27 cellular contexts compared by ENCODE assay signal in the genomic region with DNA sequence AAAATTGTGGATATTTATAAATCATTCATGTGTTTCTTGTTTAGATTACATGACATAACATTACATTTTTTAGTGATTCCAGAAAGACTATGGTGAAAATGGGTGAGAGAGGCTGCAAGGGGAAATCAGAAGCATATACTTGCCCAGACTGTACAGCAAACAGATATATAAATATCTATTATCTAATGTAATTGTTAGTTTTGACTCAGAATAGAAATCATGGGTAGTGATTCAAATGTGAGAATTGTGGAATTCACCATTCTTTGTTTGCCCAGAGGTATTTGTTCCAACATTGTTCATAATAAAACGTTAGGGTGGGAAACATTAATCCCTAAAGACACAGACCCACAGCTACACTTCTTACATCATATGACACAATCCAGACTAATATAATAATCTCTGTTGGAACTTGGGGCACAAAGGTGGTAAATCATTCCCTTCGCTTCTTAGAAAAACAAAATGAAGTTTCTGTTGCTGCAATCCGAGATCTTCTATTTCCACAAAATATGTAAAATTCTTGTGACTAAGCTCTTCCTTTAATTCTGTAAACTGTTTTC.
DNase-seq lines count a peak whose midpoint lies in the region; ATAC-seq, FAIRE-seq and TF ChIP-seq lines count a peak whose summit lies in the region.
"Had no signal": no experiment of that assay in that cellular context is flagged by ENCODE, and none has a peak within 500 bp of the region (broad histone marks: within the 10 kb centered on the region; RNA-seq: fewer than 3 reads in every experiment).

No MANE protein-coding gene starts in this region.

- peak overlapping the region; percentile 80; the same call in 1 of the 2 replicates for H3K27ac Mint-ChIP-seq in GM23338
- peak overlapping the region; percentile 76 for H3K27ac Mint-ChIP-seq in astrocyte (ENCODE audit: unreplicated experiment)
- H3K27ac Mint-ChIP-seq: activated CD4-positive, alpha-beta memory T cell treated with anti-CD3 and anti-CD28 coated beads for 36 hours; activated T-cell treated with anti-CD3 and anti-CD28 coated beads, Interleukin-2, amount 50 U/mL, for 72 hours; stimulated activated naive CD8-positive, alpha-beta T cell treated with anti-CD3 and anti-CD28 coated beads, Interleukin-15, Interleukin-2, amounts not matched to agents 100 ng/mL and 50 ng/mL, for 24 hours; T-helper 2 cell treated with Interferon-gamma antibody and Interleukin-4, amounts not matched to agents 5 μg/mL and 100 μg/mL, for 36 hours had no signal

- no peak for TF ChIP-seq CTCF in GM23338 (conservative IDR thresholded peaks at IDR 0.05; ENCODE audit: low read depth in 2 of 2)
- TF ChIP-seq CTCF in astrocyte (IDR thresholded peaks at IDR 0.05; ENCODE audit: insufficient read depth, low read depth, low read length): no peak

- H3K27me3 Mint-ChIP-seq in GM23338 (ENCODE audit: insufficient read depth, low read depth, poor library complexity) (no peaks in the 10 kb centered on the region), astrocyte (ENCODE audit: low read depth, unreplicated experiment) (no peaks in the 10 kb centered on the region)
- H3K27me3 Mint-ChIP-seq: activated CD4-positive, alpha-beta memory T cell treated with anti-CD3 and anti-CD28 coated beads for 36 hours; stimulated activated naive CD8-positive, alpha-beta T cell treated with anti-CD3 and anti-CD28 coated beads, Interleukin-15, Interleukin-2, amounts not matched to agents 100 ng/mL and 50 ng/mL, for 24 hours had no signal

- H2AFZ ChIP-seq in GM23338 (peak overlapping the region; percentile 28; the same call in 1 of the 2 replicates), astrocyte (ENCODE audit: low read depth, low read length) (peak overlapping the region; percentile 38)
- H2AFZ ChIP-seq: neural progenitor cell, PC-9 had no signal

- peak overlapping the region; percentile 65 for H3K9ac ChIP-seq in astrocyte (ENCODE audit: low read length)
- H3K9ac ChIP-seq: BLaER1 treated with 17β-estradiol and CSF1 and Interleukin-3, amounts not matched to agents 10 nM and 100 nM; neural progenitor cell had no signal

- no peaks in the 10 kb centered on the region for H3F3A ChIP-seq in GM23338 (replicated peaks; ENCODE audit: low read depth)

- DNase-seq in GM23338 (ENCODE audit: low spot score) (no peak), astrocyte (ENCODE audit: low read depth) (peak; percentile 42), fibroblast of peridontal ligament (ENCODE audit: extremely low read depth) (peak; percentile 19), sciatic nerve (ENCODE audit: low spot score) (no peak), SK-N-DZ (ENCODE audit: low spot score) (no peak), AG08396 (ENCODE audit: low spot score) (no peak)
- DNase-seq: activated CD4-positive, alpha-beta memory T cell treated with anti-CD3 and anti-CD28 coated beads for 36 hours; activated CD4-positive, alpha-beta T cell treated with anti-CD3 and anti-CD28 coated beads for 1 hour; activated T-cell treated with anti-CD3 and anti-CD28 coated beads, Interleukin-2, amount 50 U/mL, for 72 hours; colonic mucosa; effector CD4-positive, alpha-beta T cell; KBM-7; NCI-H2029; NCI-H526 treated with DMSO at 0.1 percent for 48 hours; PC-9; stimulated activated CD8-positive, alpha-beta memory T cell treated with anti-CD3 and anti-CD28 coated beads, Interleukin-4, amount 100 ng/mL, for 48 hours had no signal

- H3K4me1 Mint-ChIP-seq in GM23338 (peaks cover 9% of the 10 kb centered on the region; the same call in 2 of the 3 replicates), astrocyte (ENCODE audit: low read depth, unreplicated experiment) (peaks cover 8% of the 10 kb centered on the region)

- no peaks in the 10 kb centered on the region for H4K20me1 ChIP-seq in GM23338 (replicated peaks; ENCODE audit: insufficient read depth)
- H4K20me1 ChIP-seq in astrocyte (ENCODE audit: insufficient read depth, low read length): no peaks in the 10 kb centered on the region
- H4K20me1 ChIP-seq: BLaER1 treated with 17β-estradiol and CSF1 and Interleukin-3, amounts not matched to agents 10 nM and 100 nM had no signal

- H3K79me2 ChIP-seq in GM23338 (replicated peaks; ENCODE audit: insufficient read depth): no peaks in the 10 kb centered on the region
- H3K79me2 ChIP-seq in astrocyte (ENCODE audit: insufficient read depth, low read length): no peaks in the 10 kb centered on the region

- H3K4me1 ChIP-seq in GM23338 (ENCODE audit: insufficient read depth) (peaks cover 16% of the 10 kb centered on the region), astrocyte (ENCODE audit: insufficient read depth, low read length) (peaks cover 11% of the 10 kb centered on the region)
- H3K4me1 ChIP-seq: BLaER1 treated with 17β-estradiol and CSF1 and Interleukin-3, amounts not matched to agents 10 nM and 100 nM; colonic mucosa; neural progenitor cell had no signal

- H3K27ac ChIP-seq in GM23338 (ENCODE audit: low read depth) (no peak overlapping the region), astrocyte (ENCODE audit: low read depth, low read length) (peak overlapping the region; percentile 80)
- H3K27ac ChIP-seq: BLaER1 treated with 17β-estradiol and CSF1 and Interleukin-3, amounts not matched to agents 10 nM and 100 nM; colonic mucosa; neural progenitor cell; PC-9; thoracic aorta had no signal

- no peak overlapping the region; the same call in 1 of the 2 replicates for H3K4me2 ChIP-seq in GM23338
- peak overlapping the region; percentile 54 for H3K4me2 ChIP-seq in astrocyte (ENCODE audit: low read length)
- H3K4me2 ChIP-seq: BLaER1 treated with 17β-estradiol and CSF1 and Interleukin-3, amounts not matched to agents 10 nM and 100 nM; neural progenitor cell; PC-9 had no signal

- H3K9me3 Mint-ChIP-seq in GM23338 (no peaks in the 10 kb centered on the region), astrocyte (ENCODE audit: unreplicated experiment) (no peaks in the 10 kb centered on the region)
- H3K9me3 Mint-ChIP-seq: neural progenitor cell had no signal

- H3K36me3 ChIP-seq in GM23338 (ENCODE audit: insufficient read depth) (no peaks in the 10 kb centered on the region), astrocyte (ENCODE audit: insufficient read depth, low read length) (no peaks in the 10 kb centered on the region)
- H3K36me3 ChIP-seq: BLaER1 treated with 17β-estradiol and CSF1 and Interleukin-3, amounts not matched to agents 10 nM and 100 nM; colonic mucosa; neural progenitor cell; thoracic aorta had no signal

- FAIRE-seq in astrocyte (lab: Jason Lieb, UNC): no peak
- FAIRE-seq: GM12891, islet of Langerhans, urothelium cell line had no signal

- no peaks in the 10 kb centered on the region for H3K36me3 Mint-ChIP-seq in GM23338 (ENCODE audit: low read depth)
- H3K36me3 Mint-ChIP-seq in astrocyte (ENCODE audit: low read depth, unreplicated experiment): no peaks in the 10 kb centered on the region
- H3K36me3 Mint-ChIP-seq: activated CD4-positive, alpha-beta memory T cell treated with anti-CD3 and anti-CD28 coated beads for 36 hours; neural progenitor cell had no signal

- H3K4me3 ChIP-seq in GM23338: no peak overlapping the region
- H3K4me3 ChIP-seq in astrocyte (ENCODE audit: insufficient read depth, low read depth, low read length): no peak overlapping the region
- H3K4me3 ChIP-seq: BLaER1 treated with 17β-estradiol and CSF1 and Interleukin-3, amounts not matched to agents 10 nM and 100 nM; colonic mucosa; neural progenitor cell; PC-9; thoracic aorta had no signal

- intact Hi-C loops in sciatic nerve (cut with DNase I): no loop called here

- ATAC-seq in GM23338 (no peak), sciatic nerve (peak; percentile 44), GM21447 (IDR thresholded peaks at IDR 0.05; ENCODE audit: unreplicated experiment) (no peak)
- ATAC-seq: activated T-cell treated with anti-CD3 and anti-CD28 coated beads, Interleukin-2, amount 50 U/mL, for 72 hours; left lobe of liver; right cardiac atrium had no signal

- H3K4me3 Mint-ChIP-seq in GM23338 (no peak overlapping the region), astrocyte (ENCODE audit: unreplicated experiment) (no peak overlapping the region)
- H3K4me3 Mint-ChIP-seq: activated CD4-positive, alpha-beta memory T cell treated with anti-CD3 and anti-CD28 coated beads for 36 hours; activated T-cell treated with anti-CD3 and anti-CD28 coated beads, Interleukin-2, amount 50 U/mL, for 72 hours; neural progenitor cell; stimulated activated naive CD8-positive, alpha-beta T cell treated with anti-CD3 and anti-CD28 coated beads, Interleukin-15, Interleukin-2, amounts not matched to agents 100 ng/mL and 50 ng/mL, for 24 hours; T-helper 2 cell treated with Interferon-gamma antibody and Interleukin-4, amounts not matched to agents 5 μg/mL and 100 μg/mL, for 36 hours had no signal

- no peaks in the 10 kb centered on the region for H3K9me2 ChIP-seq in GM23338 (ENCODE audit: insufficient read depth)

- H3K27me3 ChIP-seq in GM23338 (ENCODE audit: insufficient read depth) (no peaks in the 10 kb centered on the region), astrocyte (ENCODE audit: insufficient read depth, low read length) (no peaks in the 10 kb centered on the region)
- H3K27me3 ChIP-seq: BLaER1 treated with 17β-estradiol and CSF1 and Interleukin-3, amounts not matched to agents 10 nM and 100 nM; colonic mucosa; neural progenitor cell had no signal

- H3K9me3 ChIP-seq in astrocyte (ENCODE audit: insufficient read depth, low read depth, low read length): no peaks in the 10 kb centered on the region
- H3K9me3 ChIP-seq: BLaER1 treated with 17β-estradiol and CSF1 and Interleukin-3, amounts not matched to agents 10 nM and 100 nM; colonic mucosa; thoracic aorta had no signal

TF ChIP-seq in GM23338, 12 proteins besides CTCF, POLR2A, EP300 and RAD21:
- TF ChIP-seq POLR2AphosphoS5 (IDR thresholded peaks at IDR 0.05; ENCODE audit: low read depth) (no peak), EZH2phosphoT487 (IDR thresholded peaks at IDR 0.05; ENCODE audit: unreplicated experiment) (no peak), ETS1 (IDR thresholded peaks at IDR 0.05) (no peak), ZNF114 (CRISPR knock-in tag; IDR thresholded peaks at IDR 0.05) (no peak)
TF ChIP-seq in GM23338: peak in this region for 0.

Comparison
In these comparisons a context has a peak if more than half of its experiments do, and no peak if none do; other contexts are left out.
1. DNase-seq: peak in astrocyte (single experiment) and fibroblast of peridontal ligament (single experiment); none in GM23338 (single experiment), sciatic nerve (single experiment), SK-N-DZ (single experiment) and AG08396 (single experiment).